Comparison of ENCODE assay signal across 14 cellular contexts in the genomic region with DNA sequence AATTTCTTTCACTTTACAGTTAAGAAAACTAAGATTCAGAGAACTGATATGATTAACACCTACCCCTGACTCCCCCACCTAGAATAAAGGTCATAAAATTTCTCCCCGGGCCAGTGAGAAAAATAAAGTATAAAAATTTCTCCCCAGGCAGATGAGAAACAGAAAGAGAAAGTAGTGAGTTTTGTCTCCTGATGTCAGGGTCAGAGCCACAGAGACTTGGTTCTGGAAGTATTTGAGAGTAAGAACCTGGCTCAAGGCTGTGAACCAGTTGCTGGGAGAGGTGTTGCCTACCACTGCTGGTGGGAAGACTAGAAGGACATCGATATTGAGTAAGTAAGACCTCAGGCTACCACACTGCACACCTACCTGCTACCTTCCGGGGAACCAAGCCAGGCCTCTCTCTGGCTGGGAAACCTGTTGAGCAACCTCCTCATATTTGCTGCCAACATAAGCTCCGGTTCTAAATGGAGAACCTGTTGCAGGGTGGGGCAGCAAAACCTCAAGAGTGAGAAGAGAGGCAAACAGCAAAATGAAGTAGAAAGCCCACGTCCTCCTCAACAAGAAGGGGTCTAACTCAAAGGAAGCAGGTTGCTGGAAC.
DNase-seq lines count a peak whose midpoint lies in the region; ATAC-seq, FAIRE-seq and TF ChIP-seq lines count a peak whose summit lies in the region.
"Had no signal": no experiment of that assay in that cellular context is flagged by ENCODE, and none has a peak within 500 bp of the region (broad histone marks: within the 10 kb centered on the region; RNA-seq: fewer than 3 reads in every experiment).

No MANE protein-coding gene starts in this region.

- no peak for TF ChIP-seq CTCF in PC-3 (conservative IDR thresholded peaks at IDR 0.05; ENCODE audit: low read depth, low read length)
- TF ChIP-seq CTCF in mesothelial cell of epicardium (IDR thresholded peaks at IDR 0.05; ENCODE audit: unreplicated experiment) = no peak
- no peak for TF ChIP-seq CTCF in GM20000 (IDR thresholded peaks at IDR 0.05; ENCODE audit: extremely low read depth, missing control alignments)
- TF ChIP-seq CTCF in testis (IDR thresholded peaks at IDR 0.05) = no peak

- 79 to 82% methylated on average over 3 to 4 of the region's 5 CpGs for WGBS in testis, 2 donors

- intact Hi-C loops in PC-3 (cut with micrococcal nuclease) = no loop called here
- intact Hi-C loops in testis (cut with DNase I; ENCODE audit: low total_unique reads) = no loop called here

- CTCF ChIA-PET in PC-3 (lab: Charles Lee) = no interaction called here

- H3K4me1 Mint-ChIP-seq in mesothelial cell of epicardium = peaks cover 7% of the 10 kb centered on the region
- no peaks in the 10 kb centered on the region for H3K4me1 Mint-ChIP-seq in activated naive CD8-positive, alpha-beta T cell treated with anti-CD3 and anti-CD28 coated beads for 36 hours
- H3K4me1 Mint-ChIP-seq: CD4-positive, CD25-positive, alpha-beta regulatory T cell had no signal

- H3K36me3 ChIP-seq in PC-3 (ENCODE audit: low read depth, low read length) = no peaks in the 10 kb centered on the region
- H3K36me3 ChIP-seq in testis (ENCODE audit: low read depth, missing control alignments) = no peaks in the 10 kb centered on the region

- no peak for DNase-seq in GM12892 (ENCODE audit: insufficient read length)
- peak; percentile 85 for DNase-seq in PC-3
- peak in 1 of 2 experiments; percentile 40 for DNase-seq in mesothelial cell of epicardium (ENCODE audit: low spot score in 2 of 2, unreplicated experiment in 2 of 2)
- no peak for DNase-seq in GM20000 (ENCODE audit: low spot score)
- DNase-seq in activated naive CD8-positive, alpha-beta T cell treated with anti-CD3 and anti-CD28 coated beads for 36 hours = no peak
- no peak for DNase-seq in testis
- DNase-seq: activated CD4-positive, alpha-beta T cell treated with anti-CD3 and anti-CD28 coated beads for 4 hours; left ventricle myocardium superior; NCI-H1694; Right ventricle myocardium superior had no signal

- FAIRE-seq in GM12892 (lab: Jason Lieb, UNC) = peak; percentile 38
- FAIRE-seq: H54 had no signal

- TF ChIP-seq POLR2A in GM12892 (IDR thresholded peaks at IDR 0.05; ENCODE audit: low read depth, low read length) = no peak
- no peak for TF ChIP-seq POLR2A in testis (IDR thresholded peaks at IDR 0.05)

- peak overlapping the region; percentile 69 for H2AFZ ChIP-seq in PC-3 (ENCODE audit: low read length)

- peak overlapping the region; percentile 74 for H3K4me2 ChIP-seq in PC-3 (ENCODE audit: low read length)

- H3K9ac ChIP-seq in PC-3 (ENCODE audit: low read length) = no peak overlapping the region

- H3K4me1 ChIP-seq in PC-3 (ENCODE audit: insufficient read depth, low read length) (peaks cover 6% of the 10 kb centered on the region), testis (no peaks in the 10 kb centered on the region)

- H3K27me3 ChIP-seq in PC-3 (ENCODE audit: low read length) (no peaks in the 10 kb centered on the region), testis (no peaks in the 10 kb centered on the region)

- no TSS peak for BruUV-seq in PC-3 (replicated peaks; lab: Mats Ljungman, UMichigan)

- H4K20me1 ChIP-seq in PC-3 (ENCODE audit: low read length) = no peaks in the 10 kb centered on the region

- H3K36me3 Mint-ChIP-seq in mesothelial cell of epicardium = peaks cover 13% of the 10 kb centered on the region
- peaks cover 7% of the 10 kb centered on the region for H3K36me3 Mint-ChIP-seq in activated naive CD8-positive, alpha-beta T cell treated with anti-CD3 and anti-CD28 coated beads for 36 hours

- no peak overlapping the region for H3K4me3 Mint-ChIP-seq in mesothelial cell of epicardium
- H3K4me3 Mint-ChIP-seq in activated naive CD8-positive, alpha-beta T cell treated with anti-CD3 and anti-CD28 coated beads for 36 hours = no peak overlapping the region
- H3K4me3 Mint-ChIP-seq: CD4-positive, CD25-positive, alpha-beta regulatory T cell had no signal

- H3K27ac Mint-ChIP-seq in mesothelial cell of epicardium = peak overlapping the region; percentile 25
- H3K27ac Mint-ChIP-seq in activated naive CD8-positive, alpha-beta T cell treated with anti-CD3 and anti-CD28 coated beads for 36 hours = no peak overlapping the region
- H3K27ac Mint-ChIP-seq: CD4-positive, CD25-positive, alpha-beta regulatory T cell had no signal

- POLR2A ChIA-PET in PC-3 (lab: Charles Lee; ENCODE audit: unreplicated experiment) = no interaction called here

- H3K9me3 ChIP-seq in PC-3 (ENCODE audit: low read length) (no peaks in the 10 kb centered on the region), testis (no peaks in the 10 kb centered on the region)

- peak overlapping the region; percentile 38; the same call in 1 of the 2 replicates for H3K4me3 ChIP-seq in PC-3 (ENCODE audit: low read length)
- no peak overlapping the region for H3K4me3 ChIP-seq in testis

- H3K9me3 Mint-ChIP-seq in mesothelial cell of epicardium = peaks cover 12% of the 10 kb centered on the region
- peaks cover 2% of the 10 kb centered on the region for H3K9me3 Mint-ChIP-seq in activated naive CD8-positive, alpha-beta T cell treated with anti-CD3 and anti-CD28 coated beads for 36 hours

- H3K27me3 Mint-ChIP-seq in mesothelial cell of epicardium (ENCODE audit: low read depth) = no peaks in the 10 kb centered on the region
- no peaks in the 10 kb centered on the region for H3K27me3 Mint-ChIP-seq in activated naive CD8-positive, alpha-beta T cell treated with anti-CD3 and anti-CD28 coated beads for 36 hours
- H3K27me3 Mint-ChIP-seq: CD4-positive, CD25-positive, alpha-beta regulatory T cell had no signal

- no peaks in the 10 kb centered on the region for H3K79me2 ChIP-seq in PC-3 (ENCODE audit: low read length)

- no peaks in the 10 kb centered on the region for H3F3A ChIP-seq in PC-3 (ENCODE audit: low read length, unreplicated experiment)

- H3K27ac ChIP-seq in PC-3 (ENCODE audit: low read length) = 0 out of 2 replicates have a peak overlapping the region, but pooled peaks have one; percentile 28
- H3K27ac ChIP-seq in testis = no peak overlapping the region

- ATAC-seq in HG02852 (IDR thresholded peaks at IDR 0.05; ENCODE audit: unreplicated experiment) (peak; percentile 55), PC-3 (peak; percentile 68), HG02840 (IDR thresholded peaks at IDR 0.05; ENCODE audit: low FRiP score, unreplicated experiment) (no peak)

- no peaks in the 10 kb centered on the region for H3K9me2 ChIP-seq in PC-3 (replicated peaks; ENCODE audit: low read length)
